ENCODE assay signal across 2 cellular contexts in genomic region chr12:79046021-79046420, GRCh38.
TF ChIP-seq lines count a peak whose summit lies in the region.

No MANE protein-coding gene starts in this region.

TF ChIP-seq in GM23338, 12 proteins besides CTCF, POLR2A, EP300 and RAD21:
- no peak for TF ChIP-seq ZNF462 (CRISPR knock-in tag; IDR thresholded peaks at IDR 0.05)
- TF ChIP-seq CREB1 (CRISPR knock-in tag; IDR thresholded peaks at IDR 0.05; ENCODE audit: low read depth) = no peak
- no peak for TF ChIP-seq POLR2AphosphoS5 (IDR thresholded peaks at IDR 0.05; ENCODE audit: low read depth)
- TF ChIP-seq ZNF114 (CRISPR knock-in tag; IDR thresholded peaks at IDR 0.05) = no peak

TF ChIP-seq in WTC11, 78 proteins besides CTCF, POLR2A, EP300 and RAD21 (continued from another document):
- TF ChIP-seq AFF4 (CRISPR knock-in tag; IDR thresholded peaks at IDR 0.05; ENCODE audit: borderline replicate concordance) (no peak), CREB1 (CRISPR knock-in tag; IDR thresholded peaks at IDR 0.05) (no peak), ZNF138 (CRISPR knock-in tag; conservative IDR thresholded peaks at IDR 0.05) (no peak), GRHL2 (CRISPR knock-in tag; IDR thresholded peaks at IDR 0.05; ENCODE audit: insufficient replicate concordance, severe bottlenecking) (no peak), ZNF219 (CRISPR knock-in tag; IDR thresholded peaks at IDR 0.05; ENCODE audit: borderline replicate concordance) (no peak), ZNF396 (CRISPR knock-in tag; IDR thresholded peaks at IDR 0.05; ENCODE audit: borderline replicate concordance) (no peak), CREM (CRISPR knock-in tag; IDR thresholded peaks at IDR 0.05) (no peak), RELA (CRISPR knock-in tag; IDR thresholded peaks at IDR 0.05; ENCODE audit: borderline replicate concordance) (no peak)
TF ChIP-seq in WTC11: peak in this region for 0.
